In genomic region chr2:2707111-2708035, GRCh38 we compare ENCODE assay signal across 18 cellular contexts.
A peak's percentile ranks its signal among the peaks of the same experiment; 100 is the strongest.
DNase-seq lines count a peak whose midpoint lies in the region; ATAC-seq and TF ChIP-seq lines count a peak whose summit lies in the region.
"Had no signal": no experiment of that assay in that cellular context is flagged by ENCODE, and none has a peak within 500 bp of the region (broad histone marks: within the 10 kb centered on the region; RNA-seq: fewer than 3 reads in every experiment).

No MANE protein-coding gene starts in this region.

- H3K9ac ChIP-seq in parathyroid adenoma, result no peak overlapping the region

- H3K27me3 ChIP-seq in parathyroid adenoma (ENCODE audit: control insufficient read depth, insufficient read depth, low read length), result no peaks in the 10 kb centered on the region

- CTCF ChIA-PET in T-cell (lab: Charles Lee), result no interaction called here

- H3K36me3 Mint-ChIP-seq in T-cell, result no peaks in the 10 kb centered on the region
- H3K36me3 Mint-ChIP-seq: activated naive CD8-positive, alpha-beta T cell; natural killer cell treated with Interleukin-12 subunit alpha and Interleukin-12 subunit beta and Interleukin-15 and Interleukin-18, amount 100 ng/mL, for 72 hours; type B pancreatic cell had no signal

- H3K9me3 Mint-ChIP-seq in T-cell, result no peaks in the 10 kb centered on the region
- H3K9me3 Mint-ChIP-seq: natural killer cell treated with Interleukin-12 subunit alpha and Interleukin-12 subunit beta and Interleukin-15 and Interleukin-18, amount 100 ng/mL, for 72 hours; T-helper 2 cell treated with Interferon-gamma antibody and Interleukin-4, amounts not matched to agents 5 μg/mL and 100 μg/mL, for 36 hours; type B pancreatic cell had no signal

- no peak overlapping the region for H3K4me2 ChIP-seq in parathyroid adenoma (ENCODE audit: low read length)

- ATAC-seq in GM18867 (IDR thresholded peaks at IDR 0.05; ENCODE audit: unreplicated experiment) (peak; percentile 89), T-cell (replicated peaks in 1 of 4) (no peak)
- ATAC-seq: lower lobe of right lung; natural killer cell treated with Interleukin-12 subunit alpha and Interleukin-12 subunit beta and Interleukin-15 and Interleukin-18, amount 100 ng/mL, for 72 hours; sciatic nerve had no signal

- no peaks in the 10 kb centered on the region for H3K79me2 ChIP-seq in parathyroid adenoma

- TF ChIP-seq CTCF in parathyroid adenoma (IDR thresholded peaks at IDR 0.05), result no peak

- POLR2A ChIA-PET in T-cell (lab: Charles Lee), result no interaction called here

- H3K4me3 ChIP-seq in parathyroid adenoma (ENCODE audit: low read depth, low read length), result no peak overlapping the region
- H3K4me3 ChIP-seq: lower lobe of right lung had no signal

- H3K4me1 ChIP-seq in parathyroid adenoma, result peaks cover 11% of the 10 kb centered on the region
- H3K4me1 ChIP-seq: lower lobe of right lung had no signal

- no peaks in the 10 kb centered on the region for H3K27me3 Mint-ChIP-seq in T-cell
- H3K27me3 Mint-ChIP-seq: activated naive CD8-positive, alpha-beta T cell had no signal

- H3K27ac Mint-ChIP-seq in T-cell, result no peak overlapping the region
- H3K27ac Mint-ChIP-seq: activated naive CD8-positive, alpha-beta T cell; natural killer cell treated with Interleukin-12 subunit alpha and Interleukin-12 subunit beta and Interleukin-15 and Interleukin-18, amount 100 ng/mL, for 72 hours; T-helper 2 cell treated with Interferon-gamma antibody and Interleukin-4, amounts not matched to agents 5 μg/mL and 100 μg/mL, for 36 hours; type B pancreatic cell had no signal

- H3K36me3 ChIP-seq in parathyroid adenoma (ENCODE audit: control insufficient read depth, insufficient read depth, low read length), result no peaks in the 10 kb centered on the region
- H3K36me3 ChIP-seq: lower lobe of right lung had no signal

- H3K4me3 Mint-ChIP-seq in T-cell, result no peak overlapping the region
- H3K4me3 Mint-ChIP-seq: activated naive CD8-positive, alpha-beta T cell; natural killer cell treated with Interleukin-12 subunit alpha and Interleukin-12 subunit beta and Interleukin-15 and Interleukin-18, amount 100 ng/mL, for 72 hours; T-helper 2 cell treated with Interferon-gamma antibody and Interleukin-4, amounts not matched to agents 5 μg/mL and 100 μg/mL, for 36 hours; type B pancreatic cell had no signal

- DNase-seq in MV-4-11 (lab: John Stamatoyannopoulos, UW) (peak; percentile 19), anterior cingulate cortex (lab: John Stamatoyannopoulos, UW) (peak in 31 of 58 donors; percentile 7 to 66 (median 25)), T-cell (no peak), activated gamma-delta T cell (lab: John Stamatoyannopoulos, UW) (no peak), DMS 273 treated with DMSO at 0.1 percent for 48 hours (lab: John Stamatoyannopoulos, UW) (no peak), NCI-H524 (lab: John Stamatoyannopoulos, UW) (no peak)
- DNase-seq: activated CD4-positive, alpha-beta T cell treated with anti-CD3 and anti-CD28 coated beads for 1 hour; GOT3; NCI-H774; stimulated activated CD4-positive, alpha-beta T cell treated with anti-CD3 and anti-CD28 coated beads, Interleukin-4, amount 100 ng/mL, for 4 hours had no signal

- no peak overlapping the region for H3K27ac ChIP-seq in parathyroid adenoma
- H3K27ac ChIP-seq: lower lobe of right lung had no signal

- no peaks in the 10 kb centered on the region for H3K9me3 ChIP-seq in parathyroid adenoma (ENCODE audit: control insufficient read depth, low read length)
- H3K9me3 ChIP-seq: lower lobe of right lung had no signal

- peaks cover 0 to 19% (median 4%) of the 10 kb centered on the region in 3 donors for H3K4me1 Mint-ChIP-seq in T-cell

- peak overlapping the region; percentile 2 for H2AFZ ChIP-seq in parathyroid adenoma

Comparison
In these comparisons a context has a peak if more than half of its experiments do, and no peak if none do; other contexts are left out.
1. DNase-seq: peak in MV-4-11 (single experiment) and anterior cingulate cortex (31 of 58); none in T-cell (0 of 34), activated gamma-delta T cell (single experiment), DMS 273 treated with DMSO at 0.1 percent for 48 hours (single experiment) and NCI-H524 (0 of 2).